8 cellular contexts compared by ENCODE assay signal in the genomic region with DNA sequence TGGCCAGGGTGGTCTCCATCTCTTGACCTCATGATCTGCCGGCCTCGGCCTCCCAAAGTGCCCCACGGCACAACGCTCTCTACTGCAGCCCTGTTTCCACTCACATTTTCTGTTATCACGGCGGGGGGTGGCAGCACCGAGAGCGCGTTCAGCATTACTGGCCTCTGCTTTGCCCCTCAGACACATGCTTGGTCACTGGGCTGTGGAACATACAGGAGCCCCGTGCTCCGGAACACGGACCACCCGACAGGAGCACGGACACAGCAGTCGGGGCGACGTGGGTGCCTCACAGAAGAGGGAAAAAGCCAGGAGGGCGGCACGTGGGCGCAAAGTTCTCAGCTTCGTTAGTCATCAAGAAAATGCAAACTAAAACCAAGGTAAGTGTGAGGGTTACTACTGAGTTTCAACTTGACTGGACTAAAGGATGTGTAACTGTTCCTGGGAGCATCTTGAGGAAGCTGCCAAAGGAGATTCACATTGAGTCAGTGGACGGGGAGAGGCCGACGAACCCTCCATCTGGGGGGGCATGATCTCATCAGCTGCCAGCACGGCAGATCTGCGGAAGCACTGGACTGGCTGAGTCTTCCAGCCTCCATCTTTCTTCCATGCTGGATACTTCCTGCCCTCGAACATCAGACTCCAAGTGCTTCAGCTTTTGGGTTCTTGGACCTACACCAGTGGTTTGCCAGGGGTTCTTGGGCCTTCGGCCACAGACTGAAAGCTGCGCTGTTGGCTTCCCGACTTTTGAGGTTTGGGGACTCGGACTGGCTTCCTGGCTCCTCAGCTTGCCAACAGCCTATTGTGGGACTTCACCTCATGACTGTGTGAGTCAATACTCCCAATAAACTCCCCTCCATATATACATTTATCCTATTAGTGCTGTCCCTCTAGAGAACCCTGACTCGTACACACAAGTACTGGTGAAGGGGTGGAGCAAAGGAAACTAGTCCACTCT.
A peak's percentile ranks its signal among the peaks of the same experiment; 100 is the strongest.
DNase-seq lines count a peak whose midpoint lies in the region; ATAC-seq and TF ChIP-seq lines count a peak whose summit lies in the region.

No MANE protein-coding gene starts in this region.

- no peaks in the 10 kb centered on the region for H3K27me3 ChIP-seq in lower lobe of right lung (ENCODE audit: low read depth)
- H3K27me3 ChIP-seq in upper lobe of right lung, result no peaks in the 10 kb centered on the region

- no peaks in the 10 kb centered on the region for H3K9me3 Mint-ChIP-seq in activated T-helper 2 cell treated with anti-CD3 and anti-CD28 coated beads, Interferon-gamma antibody, Interleukin-2, Interleukin-4, amounts not matched to agents 10 μg/mL and 5 μg/mL and 100 μg/mL, durations not matched to agents 14 hours and 24 hours and 36 hours

- H3K27ac Mint-ChIP-seq in activated T-helper 2 cell treated with anti-CD3 and anti-CD28 coated beads, Interferon-gamma antibody, Interleukin-2, Interleukin-4, amounts not matched to agents 10 μg/mL and 5 μg/mL and 100 μg/mL, durations not matched to agents 14 hours and 24 hours and 36 hours, result peak overlapping the region; percentile 72

- DNase-seq in GM10266 (ENCODE audit: extremely low spot score) (peak; percentile 81), lower lobe of right lung (peak; percentile 44), upper lobe of right lung (peak; percentile 36), OCI-M1 (lab: John Stamatoyannopoulos, UW) (no peak), Ammon's horn (ENCODE audit: low spot score) (no peak)
- DNase-seq in activated T-helper 2 cell treated with anti-CD3 and anti-CD28 coated beads, Interferon-gamma antibody, Interleukin-2, Interleukin-4, amounts not matched to agents 10 μg/mL and 5 μg/mL and 100 μg/mL, durations not matched to agents 14 hours and 24 hours and 36 hours (ENCODE audit: low spot score), result no peak

- H3K4me3 ChIP-seq in lower lobe of right lung (no peak overlapping the region), upper lobe of right lung (no peak overlapping the region)

- peak; percentile 69 for ATAC-seq in HG02973 (IDR thresholded peaks at IDR 0.05; ENCODE audit: unreplicated experiment)
- no peak for ATAC-seq in lower lobe of right lung
- no peak for ATAC-seq in upper lobe of right lung
- ATAC-seq in HG02763 (IDR thresholded peaks at IDR 0.05; ENCODE audit: unreplicated experiment), result no peak

- TF ChIP-seq CTCF in GM10266 (IDR thresholded peaks at IDR 0.05; ENCODE audit: control insufficient read depth, insufficient read depth, low read depth, missing control alignments) (no peak), lower lobe of right lung (IDR thresholded peaks at IDR 0.05) (no peak), upper lobe of right lung (IDR thresholded peaks at IDR 0.05) (no peak)

- no peaks in the 10 kb centered on the region for H3K9me3 ChIP-seq in lower lobe of right lung
- no peaks in the 10 kb centered on the region for H3K9me3 ChIP-seq in upper lobe of right lung

- H3K27me3 Mint-ChIP-seq in activated T-helper 2 cell treated with anti-CD3 and anti-CD28 coated beads, Interferon-gamma antibody, Interleukin-2, Interleukin-4, amounts not matched to agents 10 μg/mL and 5 μg/mL and 100 μg/mL, durations not matched to agents 14 hours and 24 hours and 36 hours (ENCODE audit: low read depth), result no peaks in the 10 kb centered on the region

- peak overlapping the region; percentile 15 for H3K4me3 Mint-ChIP-seq in activated T-helper 2 cell treated with anti-CD3 and anti-CD28 coated beads, Interferon-gamma antibody, Interleukin-2, Interleukin-4, amounts not matched to agents 10 μg/mL and 5 μg/mL and 100 μg/mL, durations not matched to agents 14 hours and 24 hours and 36 hours (ENCODE audit: low read depth)

- H3K4me1 Mint-ChIP-seq in activated T-helper 2 cell treated with anti-CD3 and anti-CD28 coated beads, Interferon-gamma antibody, Interleukin-2, Interleukin-4, amounts not matched to agents 10 μg/mL and 5 μg/mL and 100 μg/mL, durations not matched to agents 14 hours and 24 hours and 36 hours (ENCODE audit: low read depth), result peaks cover 78% of the 10 kb centered on the region

- H3K27ac ChIP-seq in lower lobe of right lung, result peak overlapping the region; percentile 8
- H3K27ac ChIP-seq in upper lobe of right lung, result no peak overlapping the region

- H3K4me1 ChIP-seq in lower lobe of right lung (peaks cover 83% of the 10 kb centered on the region), upper lobe of right lung (peaks cover 74% of the 10 kb centered on the region)

- intact Hi-C loops in activated T-helper 2 cell treated with anti-CD3 and anti-CD28 coated beads, Interferon-gamma antibody, Interleukin-2, Interleukin-4, amounts not matched to agents 10 μg/mL and 5 μg/mL and 100 μg/mL, durations not matched to agents 14 hours and 24 hours and 36 hours (cut with micrococcal nuclease), result loop anchor here (2.0 to 10.0 kb wide), 6 partner anchors 26 to 240 kb away; partner anchors contain the start of gene RPL13
- intact Hi-C loops in lower lobe of right lung (cut with DNase I) (no loop called here), upper lobe of right lung (cut with DNase I) (loop anchor here (10.0 kb wide), 1 partner anchor 180 kb away; the partner anchor contains the start of gene SPG7)

- H3K36me3 Mint-ChIP-seq in activated T-helper 2 cell treated with anti-CD3 and anti-CD28 coated beads, Interferon-gamma antibody, Interleukin-2, Interleukin-4, amounts not matched to agents 10 μg/mL and 5 μg/mL and 100 μg/mL, durations not matched to agents 14 hours and 24 hours and 36 hours (ENCODE audit: low read depth), result peaks cover 36% of the 10 kb centered on the region

- H3K36me3 ChIP-seq in lower lobe of right lung, result no peaks in the 10 kb centered on the region
- H3K36me3 ChIP-seq in upper lobe of right lung, result no peaks in the 10 kb centered on the region

Comparison
In these comparisons a context has a peak if more than half of its experiments do, and no peak if none do; other contexts are left out.
1. DNase-seq: peak in GM10266 (single experiment), lower lobe of right lung (single experiment) and upper lobe of right lung (single experiment); none in activated T-helper 2 cell treated with anti-CD3 and anti-CD28 coated beads, Interferon-gamma antibody, Interleukin-2, Interleukin-4, amounts not matched to agents 10 μg/mL and 5 μg/mL and 100 μg/mL, durations not matched to agents 14 hours and 24 hours and 36 hours (single experiment), OCI-M1 (single experiment) and Ammon's horn (single experiment).